In genomic region chr15:48177875-48178611, GRCh38 we compare ENCODE assay signal across 8 cellular contexts. TPM values are rescaled to one million over a fixed set of nuclear protein-coding genes. Genes with fewer than 3 reads are reported as not detected.
DNase-seq lines count a peak whose midpoint lies in the region; ATAC-seq and TF ChIP-seq lines count a peak whose summit lies in the region.

Gene MYEF2 (minus strand): TSS chr15:48178295. CDS start chr15:48178237, 58 bp downstream.

- H3K27me3 Mint-ChIP-seq in activated CD8-positive, alpha-beta T cell treated with anti-CD3 and anti-CD28 coated beads, Interleukin-2, amount 10 ng/mL, durations not matched to agents 7 days and 5 days (ENCODE audit: low read depth): peaks cover 13% of the 10 kb centered on the region

- H3K4me1 ChIP-seq in effector memory CD4-positive, alpha-beta T cell (ENCODE audit: control insufficient read depth, insufficient read depth, low read length, poor library complexity, severe bottlenecking): no peaks in the 10 kb centered on the region
- H3K4me1 ChIP-seq in lung (ENCODE audit: control insufficient read depth in 2 of 2, insufficient read depth in 2 of 2, low read length in 2 of 2): peaks cover 0 to 7% of the 10 kb centered on the region in 2 donors

- TF ChIP-seq CTCF in lung (IDR thresholded peaks at IDR 0.05; ENCODE audit: control extremely low read depth, extremely low read depth): no peak

- peaks cover 15% of the 10 kb centered on the region for H3K36me3 Mint-ChIP-seq in activated CD8-positive, alpha-beta T cell treated with anti-CD3 and anti-CD28 coated beads, Interleukin-2, amount 10 ng/mL, durations not matched to agents 7 days and 5 days (ENCODE audit: low read depth)

- no peaks in the 10 kb centered on the region for H3K36me3 ChIP-seq in effector memory CD4-positive, alpha-beta T cell (ENCODE audit: control insufficient read depth, insufficient read depth, low read length)
- H3K36me3 ChIP-seq in lung (ENCODE audit: control insufficient read depth in 2 of 2, insufficient read depth in 2 of 2, low read length in 2 of 2): no peaks in the 10 kb centered on the region

- H3K4me3 Mint-ChIP-seq in activated CD8-positive, alpha-beta T cell treated with anti-CD3 and anti-CD28 coated beads, Interleukin-2, amount 10 ng/mL, durations not matched to agents 7 days and 5 days: peak within 1 kb of the TSS; percentile 92

- CTCF ChIA-PET in activated CD8-positive, alpha-beta T cell treated with anti-CD3 and anti-CD28 coated beads, Interleukin-2, amount 10 ng/mL, durations not matched to agents 7 days and 5 days (lab: Charles Lee): interaction anchor here (0.9 to 1.2 kb wide), 2 partner anchors 10 to 17 kb away, joined by 3 read pairs; no protein-coding TSS in a partner anchor

- POLR2A ChIA-PET in activated CD8-positive, alpha-beta T cell treated with anti-CD3 and anti-CD28 coated beads, Interleukin-2, amount 10 ng/mL, durations not matched to agents 7 days and 5 days (lab: Charles Lee): interaction anchor here (0.6 to 1.8 kb wide), 3 partner anchors 18 to 154 kb away, joined by 3 to 13 read pairs (median 5); no protein-coding TSS in a partner anchor

- H3K4me1 Mint-ChIP-seq in activated CD8-positive, alpha-beta T cell treated with anti-CD3 and anti-CD28 coated beads, Interleukin-2, amount 10 ng/mL, durations not matched to agents 7 days and 5 days (ENCODE audit: low read depth): peaks cover 24% of the 10 kb centered on the region

- H3K27ac Mint-ChIP-seq in activated CD8-positive, alpha-beta T cell treated with anti-CD3 and anti-CD28 coated beads, Interleukin-2, amount 10 ng/mL, durations not matched to agents 7 days and 5 days: peak within 1 kb of the TSS; percentile 86

- H3K9me3 Mint-ChIP-seq in activated CD8-positive, alpha-beta T cell treated with anti-CD3 and anti-CD28 coated beads, Interleukin-2, amount 10 ng/mL, durations not matched to agents 7 days and 5 days (ENCODE audit: insufficient read depth): no peaks in the 10 kb centered on the region

- H3K27ac ChIP-seq in effector memory CD4-positive, alpha-beta T cell (ENCODE audit: insufficient read depth, low read length, poor library complexity, severe bottlenecking): peak within 1 kb of the TSS; percentile 39
- peak within 1 kb of the TSS; percentile 10 to 41 for H3K27ac ChIP-seq in lung (ENCODE audit: low read depth in 1 of 2, low read length in 1 of 2)

- H3K27me3 ChIP-seq in effector memory CD4-positive, alpha-beta T cell (replicated peaks; ENCODE audit: control insufficient read depth, insufficient read depth, low read length, poor library complexity, severe bottlenecking): no peaks in the 10 kb centered on the region
- H3K27me3 ChIP-seq in lung (ENCODE audit: control insufficient read depth, insufficient read depth): no peaks in the 10 kb centered on the region

- no peaks in the 10 kb centered on the region for H3K9me3 ChIP-seq in effector memory CD4-positive, alpha-beta T cell (ENCODE audit: control insufficient read depth, low read length)
- H3K9me3 ChIP-seq in lung (ENCODE audit: control insufficient read depth in 2 of 2, insufficient read depth in 1 of 2, low read length in 1 of 2): no peaks in the 10 kb centered on the region

- WGBS in lung, 2 donors: 2 to 3% methylated on average over 59 to 66 of the region's 66 CpGs

- ATAC-seq in HG03060 (IDR thresholded peaks at IDR 0.05; ENCODE audit: low read depth, unreplicated experiment): peak; percentile 34
- peak; percentile 90 for ATAC-seq in activated CD8-positive, alpha-beta T cell treated with anti-CD3 and anti-CD28 coated beads, Interleukin-2, amount 10 ng/mL, durations not matched to agents 7 days and 5 days
- peak; percentile 89 for ATAC-seq in lung (ENCODE audit: insufficient read depth, low FRiP score)

- H3K4me3 ChIP-seq in effector memory CD4-positive, alpha-beta T cell (ENCODE audit: insufficient read depth, low read depth, low read length, poor library complexity, severe bottlenecking): peak within 1 kb of the TSS; percentile 57
- H3K4me3 ChIP-seq in lung: peak within 1 kb of the TSS; percentile 44

- DNase-seq in NCI-H2029 (lab: John Stamatoyannopoulos, UW) (peak; percentile 62), NCI-H2029 treated with DMSO at 0.1 percent for 48 hours (lab: John Stamatoyannopoulos, UW) (no peak), NCI-H345 (lab: John Stamatoyannopoulos, UW) (peak; percentile 79), lung (ENCODE audit: low spot score) (peak; percentile 69)
- peak; percentile 86 for DNase-seq in activated CD8-positive, alpha-beta T cell treated with anti-CD3 and anti-CD28 coated beads, Interleukin-2, amount 10 ng/mL, durations not matched to agents 7 days and 5 days
- DNase-seq in effector memory CD4-positive, alpha-beta T cell: peak; percentile 11 to 45 (median 15)
- peak; percentile 40 to 68 (median 50) for DNase-seq in stimulated activated CD4-positive, alpha-beta T cell treated with anti-CD3 and anti-CD28 coated beads, TNF-alpha, amount 100 ng/mL, for 24 hours (ENCODE audit: low read depth in 3 of 3)

RNA-seq across cellular contexts. Expression of gene MYEF2, which starts in this region (rescaled TPM):
- 10 to 100 TPM; 25.4 to 28.5 TPM for total RNA-seq in activated CD8-positive, alpha-beta T cell treated with anti-CD3 and anti-CD28 coated beads, Interleukin-2, amount 10 ng/mL, durations not matched to agents 7 days and 5 days
- total RNA-seq in lung: 10 to 100 TPM; 21.8 to 38.5 TPM
- polyA plus RNA-seq in lung: 10 to 100 TPM in 1 of 2 donors, 1 to 10 TPM in 1; 7.4 to 13.1 TPM

Comparison
In these comparisons a context has a peak if more than half of its experiments do, and no peak if none do; other contexts are left out.
1. ATAC-seq: peak in every context shown above with its lines; median percentile 90 in activated CD8-positive, alpha-beta T cell treated with anti-CD3 and anti-CD28 coated beads, Interleukin-2, amount 10 ng/mL, durations not matched to agents 7 days and 5 days; 89 in lung; 34 in HG03060.